Comparison of ENCODE assay signal across 18 cellular contexts in the genomic region with DNA sequence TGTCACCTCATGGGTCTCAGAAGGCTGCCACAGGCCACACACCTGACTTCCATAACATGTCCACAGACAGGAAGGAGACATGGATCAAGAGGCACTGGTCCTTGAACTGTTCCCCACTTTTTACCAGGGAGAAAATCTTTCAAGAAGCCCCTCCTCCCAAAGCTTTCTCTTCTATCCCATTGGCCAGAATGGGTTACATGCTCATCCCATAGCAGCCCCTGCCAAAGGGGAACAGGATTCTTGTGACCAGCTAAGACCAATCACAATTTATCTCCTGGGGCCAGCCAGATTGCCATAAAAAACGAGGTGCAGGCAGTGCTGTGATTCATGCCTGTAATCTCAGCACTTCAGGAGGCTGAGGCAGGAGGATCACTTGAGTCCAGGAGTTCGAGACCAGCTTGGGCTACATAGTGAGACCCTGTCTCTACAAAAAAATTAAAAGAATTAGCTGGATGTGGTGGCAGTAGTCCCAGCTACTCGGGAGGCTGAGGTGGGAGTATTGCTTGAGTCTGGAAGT. TPM values are rescaled to one million over a fixed set of nuclear protein-coding genes. Genes with fewer than 3 reads are reported as not detected.
DNase-seq lines count a peak whose midpoint lies in the region; ATAC-seq and TF ChIP-seq lines count a peak whose summit lies in the region.
"Had no signal": no experiment of that assay in that cellular context is flagged by ENCODE, and none has a peak within 500 bp of the region (broad histone marks: within the 10 kb centered on the region; RNA-seq: fewer than 3 reads in every experiment).

No MANE protein-coding gene starts in this region.

- no peak for TF ChIP-seq EP300 in sigmoid colon (IDR thresholded peaks at IDR 0.05)

- TF ChIP-seq CTCF in ascending aorta (IDR thresholded peaks at IDR 0.05) (no peak), sigmoid colon (IDR thresholded peaks at IDR 0.05) (no peak)

- no peaks in the 10 kb centered on the region for H3K9me3 ChIP-seq in ascending aorta
- H3K9me3 ChIP-seq in sigmoid colon, result no peaks in the 10 kb centered on the region
- H3K9me3 ChIP-seq: BLaER1 treated with 17β-estradiol and CSF1 and Interleukin-3, amounts not matched to agents 10 nM and 100 nM had no signal

- WGBS in sigmoid colon, 2 donors, result 75 to 83% methylated on average over 3 of the region's 3 CpGs

- H3K27me3 ChIP-seq in ascending aorta (no peaks in the 10 kb centered on the region), sigmoid colon (no peaks in the 10 kb centered on the region)
- H3K27me3 ChIP-seq: BLaER1 treated with 17β-estradiol and CSF1 and Interleukin-3, amounts not matched to agents 10 nM and 100 nM had no signal

- H3K4me3 ChIP-seq in ascending aorta, result peak overlapping the region in 1 of 2 donors; percentile 47
- H3K4me3 ChIP-seq in sigmoid colon, result no peak overlapping the region
- H3K4me3 ChIP-seq: BLaER1 treated with 17β-estradiol and CSF1 and Interleukin-3, amounts not matched to agents 10 nM and 100 nM; GM23248; SK-N-MC had no signal

- ATAC-seq in left cardiac atrium (no peak), Right ventricle myocardium inferior (no peak), HG03097 (IDR thresholded peaks at IDR 0.05; ENCODE audit: low FRiP score, unreplicated experiment) (no peak)
- ATAC-seq: Panc1 had no signal

- TF ChIP-seq POLR2A in sigmoid colon (IDR thresholded peaks at IDR 0.05), result no peak

- H3K27ac ChIP-seq in ascending aorta (peak overlapping the region; percentile 69 to 76), sigmoid colon (no peak overlapping the region)
- H3K27ac ChIP-seq: BLaER1 treated with 17β-estradiol and CSF1 and Interleukin-3, amounts not matched to agents 10 nM and 100 nM; GM23248; SK-N-MC had no signal

- H3K36me3 ChIP-seq in ascending aorta (no peaks in the 10 kb centered on the region), sigmoid colon (no peaks in the 10 kb centered on the region)
- H3K36me3 ChIP-seq: BLaER1 treated with 17β-estradiol and CSF1 and Interleukin-3, amounts not matched to agents 10 nM and 100 nM had no signal

- intact Hi-C loops in left cardiac atrium (cut with DNase I), result no loop called here
- intact Hi-C loops in Right ventricle myocardium inferior (cut with DNase I), result no loop called here
- intact Hi-C loops in ascending aorta (cut with DNase I), result no loop called here
- intact Hi-C loops in sigmoid colon (cut with DNase I), result no loop called here

- peak; percentile 1 for DNase-seq in left cardiac atrium
- no peak for DNase-seq in Right ventricle myocardium inferior (ENCODE audit: missing footprints)
- DNase-seq in ascending aorta (ENCODE audit: low spot score in 2 of 2), result no peak
- DNase-seq in sigmoid colon, result peak; percentile 32
- DNase-seq in activated CD4-positive, alpha-beta T cell treated with anti-CD3 and anti-CD28 coated beads for 1 hour, result no peak
- no peak for DNase-seq in NCI-H748 treated with DMSO at 0.1 percent for 48 hours (lab: John Stamatoyannopoulos, UW)
- DNase-seq: CD4-positive, alpha-beta T cell; GM23248; H7; KBM-7; NCI-H1930; NCI-H2107; NCI-H524 treated with DMSO at 0.1 percent for 48 hours; SIG-M5 had no signal

- H3K4me1 ChIP-seq in ascending aorta, result peaks cover 10 to 26% of the 10 kb centered on the region in 2 donors
- H3K4me1 ChIP-seq in sigmoid colon, result peaks cover 0 to 7% (median 5%) of the 10 kb centered on the region in 4 donors

RNA-seq across cellular contexts. Expression of gene TMEM242, which starts 59.4 kb away (rescaled TPM):
- total RNA-seq in left cardiac atrium, result 10 to 100 TPM; 12.4 to 14.5 TPM
- 19.4 TPM for total RNA-seq in Right ventricle myocardium inferior
- 2.3 TPM for total RNA-seq in ascending aorta
- total RNA-seq in sigmoid colon, result 10 to 100 TPM in 1 of 4 donors, 1 to 10 TPM in 3; 6.1 to 10.0 (median 7.7) TPM
- polyA plus RNA-seq in sigmoid colon, result 1 to 10 TPM; 1.8 to 6.9 (median 3.5) TPM

Comparison
In these comparisons a context has a peak if more than half of its experiments do, and no peak if none do; other contexts are left out.
1. DNase-seq: peak in left cardiac atrium (single experiment) and sigmoid colon (single experiment); none in Right ventricle myocardium inferior (single experiment), ascending aorta (0 of 2), activated CD4-positive, alpha-beta T cell treated with anti-CD3 and anti-CD28 coated beads for 1 hour (single experiment) and NCI-H748 treated with DMSO at 0.1 percent for 48 hours (single experiment).
2. H3K27ac ChIP-seq: peak in ascending aorta (2 of 2); none in sigmoid colon (0 of 4).